Comparison of ENCODE assay signal across 2 cellular contexts in genomic region chr16:89564476-89565255, GRCh38.
A peak's percentile ranks its signal among the peaks of the same experiment; 100 is the strongest.
TF ChIP-seq lines count a peak whose summit lies in the region.

No MANE protein-coding gene starts in this region.

TF ChIP-seq in A549, 52 proteins besides CTCF, POLR2A, EP300 and RAD21 (continued from another document):
- TF ChIP-seq ELK1 (IDR thresholded peaks at IDR 0.05; ENCODE audit: low read depth, low read length) (no peak), RCOR1 (IDR thresholded peaks at IDR 0.05; ENCODE audit: low read depth, low read length) (no peak), BCL3 (IDR thresholded peaks at IDR 0.05) (peak; percentile 77; the same call in 2 of the 3 replicates), HES2 (IDR thresholded peaks at IDR 0.05) (no peak), FOSB (CRISPR knock-in tag; IDR thresholded peaks at IDR 0.05) (peak; percentile 27), ZC3H11A (IDR thresholded peaks at IDR 0.05) (no peak), EHF (CRISPR knock-in tag; IDR thresholded peaks at IDR 0.05) (0 out of 2 replicates have a peak, but pooled peaks have one; percentile 40), JUN (IDR thresholded peaks at IDR 0.05) (peak in 1 of 2 experiments; percentile 5; a peak in 4 of 5 replicates), MAX (IDR thresholded peaks at IDR 0.05) (peak; percentile 16; the same call in 1 of the 2 replicates), CBX8 (IDR thresholded peaks at IDR 0.05) (no peak)
- TF ChIP-seq, protein P1, sequence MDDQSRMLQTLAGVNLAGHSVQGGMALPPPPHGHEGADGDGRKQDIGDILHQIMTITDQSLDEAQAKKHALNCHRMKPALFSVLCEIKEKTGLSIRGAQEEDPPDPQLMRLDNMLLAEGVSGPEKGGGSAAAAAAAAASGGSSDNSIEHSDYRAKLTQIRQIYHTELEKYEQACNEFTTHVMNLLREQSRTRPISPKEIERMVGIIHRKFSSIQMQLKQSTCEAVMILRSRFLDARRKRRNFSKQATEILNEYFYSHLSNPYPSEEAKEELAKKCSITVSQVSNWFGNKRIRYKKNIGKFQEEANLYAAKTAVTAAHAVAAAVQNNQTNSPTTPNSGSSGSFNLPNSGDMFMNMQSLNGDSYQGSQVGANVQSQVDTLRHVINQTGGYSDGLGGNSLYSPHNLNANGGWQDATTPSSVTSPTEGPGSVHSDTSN (IDR thresholded peaks at IDR 0.05), result peak; percentile 69
- TF ChIP-seq, protein P2, sequence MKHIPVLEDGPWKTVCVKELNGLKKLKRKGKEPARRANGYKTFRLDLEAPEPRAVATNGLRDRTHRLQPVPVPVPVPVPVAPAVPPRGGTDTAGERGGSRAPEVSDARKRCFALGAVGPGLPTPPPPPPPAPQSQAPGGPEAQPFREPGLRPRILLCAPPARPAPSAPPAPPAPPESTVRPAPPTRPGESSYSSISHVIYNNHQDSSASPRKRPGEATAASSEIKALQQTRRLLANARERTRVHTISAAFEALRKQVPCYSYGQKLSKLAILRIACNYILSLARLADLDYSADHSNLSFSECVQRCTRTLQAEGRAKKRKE (CRISPR knock-in tag; IDR thresholded peaks at IDR 0.05; ENCODE audit: low read depth), result no peak

TF ChIP-seq in GM23338, 12 proteins besides CTCF, POLR2A, EP300 and RAD21 (continued from another document):
- TF ChIP-seq, protein P3, sequence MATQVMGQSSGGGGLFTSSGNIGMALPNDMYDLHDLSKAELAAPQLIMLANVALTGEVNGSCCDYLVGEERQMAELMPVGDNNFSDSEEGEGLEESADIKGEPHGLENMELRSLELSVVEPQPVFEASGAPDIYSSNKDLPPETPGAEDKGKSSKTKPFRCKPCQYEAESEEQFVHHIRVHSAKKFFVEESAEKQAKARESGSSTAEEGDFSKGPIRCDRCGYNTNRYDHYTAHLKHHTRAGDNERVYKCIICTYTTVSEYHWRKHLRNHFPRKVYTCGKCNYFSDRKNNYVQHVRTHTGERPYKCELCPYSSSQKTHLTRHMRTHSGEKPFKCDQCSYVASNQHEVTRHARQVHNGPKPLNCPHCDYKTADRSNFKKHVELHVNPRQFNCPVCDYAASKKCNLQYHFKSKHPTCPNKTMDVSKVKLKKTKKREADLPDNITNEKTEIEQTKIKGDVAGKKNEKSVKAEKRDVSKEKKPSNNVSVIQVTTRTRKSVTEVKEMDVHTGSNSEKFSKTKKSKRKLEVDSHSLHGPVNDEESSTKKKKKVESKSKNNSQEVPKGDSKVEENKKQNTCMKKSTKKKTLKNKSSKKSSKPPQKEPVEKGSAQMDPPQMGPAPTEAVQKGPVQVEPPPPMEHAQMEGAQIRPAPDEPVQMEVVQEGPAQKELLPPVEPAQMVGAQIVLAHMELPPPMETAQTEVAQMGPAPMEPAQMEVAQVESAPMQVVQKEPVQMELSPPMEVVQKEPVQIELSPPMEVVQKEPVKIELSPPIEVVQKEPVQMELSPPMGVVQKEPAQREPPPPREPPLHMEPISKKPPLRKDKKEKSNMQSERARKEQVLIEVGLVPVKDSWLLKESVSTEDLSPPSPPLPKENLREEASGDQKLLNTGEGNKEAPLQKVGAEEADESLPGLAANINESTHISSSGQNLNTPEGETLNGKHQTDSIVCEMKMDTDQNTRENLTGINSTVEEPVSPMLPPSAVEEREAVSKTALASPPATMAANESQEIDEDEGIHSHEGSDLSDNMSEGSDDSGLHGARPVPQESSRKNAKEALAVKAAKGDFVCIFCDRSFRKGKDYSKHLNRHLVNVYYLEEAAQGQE (IDR thresholded peaks at IDR 0.05; ENCODE audit: unreplicated experiment), result no peak
- TF ChIP-seq POLR2AphosphoS5 (IDR thresholded peaks at IDR 0.05; ENCODE audit: low read depth), result peak; percentile 93
- TF ChIP-seq, protein P4, sequence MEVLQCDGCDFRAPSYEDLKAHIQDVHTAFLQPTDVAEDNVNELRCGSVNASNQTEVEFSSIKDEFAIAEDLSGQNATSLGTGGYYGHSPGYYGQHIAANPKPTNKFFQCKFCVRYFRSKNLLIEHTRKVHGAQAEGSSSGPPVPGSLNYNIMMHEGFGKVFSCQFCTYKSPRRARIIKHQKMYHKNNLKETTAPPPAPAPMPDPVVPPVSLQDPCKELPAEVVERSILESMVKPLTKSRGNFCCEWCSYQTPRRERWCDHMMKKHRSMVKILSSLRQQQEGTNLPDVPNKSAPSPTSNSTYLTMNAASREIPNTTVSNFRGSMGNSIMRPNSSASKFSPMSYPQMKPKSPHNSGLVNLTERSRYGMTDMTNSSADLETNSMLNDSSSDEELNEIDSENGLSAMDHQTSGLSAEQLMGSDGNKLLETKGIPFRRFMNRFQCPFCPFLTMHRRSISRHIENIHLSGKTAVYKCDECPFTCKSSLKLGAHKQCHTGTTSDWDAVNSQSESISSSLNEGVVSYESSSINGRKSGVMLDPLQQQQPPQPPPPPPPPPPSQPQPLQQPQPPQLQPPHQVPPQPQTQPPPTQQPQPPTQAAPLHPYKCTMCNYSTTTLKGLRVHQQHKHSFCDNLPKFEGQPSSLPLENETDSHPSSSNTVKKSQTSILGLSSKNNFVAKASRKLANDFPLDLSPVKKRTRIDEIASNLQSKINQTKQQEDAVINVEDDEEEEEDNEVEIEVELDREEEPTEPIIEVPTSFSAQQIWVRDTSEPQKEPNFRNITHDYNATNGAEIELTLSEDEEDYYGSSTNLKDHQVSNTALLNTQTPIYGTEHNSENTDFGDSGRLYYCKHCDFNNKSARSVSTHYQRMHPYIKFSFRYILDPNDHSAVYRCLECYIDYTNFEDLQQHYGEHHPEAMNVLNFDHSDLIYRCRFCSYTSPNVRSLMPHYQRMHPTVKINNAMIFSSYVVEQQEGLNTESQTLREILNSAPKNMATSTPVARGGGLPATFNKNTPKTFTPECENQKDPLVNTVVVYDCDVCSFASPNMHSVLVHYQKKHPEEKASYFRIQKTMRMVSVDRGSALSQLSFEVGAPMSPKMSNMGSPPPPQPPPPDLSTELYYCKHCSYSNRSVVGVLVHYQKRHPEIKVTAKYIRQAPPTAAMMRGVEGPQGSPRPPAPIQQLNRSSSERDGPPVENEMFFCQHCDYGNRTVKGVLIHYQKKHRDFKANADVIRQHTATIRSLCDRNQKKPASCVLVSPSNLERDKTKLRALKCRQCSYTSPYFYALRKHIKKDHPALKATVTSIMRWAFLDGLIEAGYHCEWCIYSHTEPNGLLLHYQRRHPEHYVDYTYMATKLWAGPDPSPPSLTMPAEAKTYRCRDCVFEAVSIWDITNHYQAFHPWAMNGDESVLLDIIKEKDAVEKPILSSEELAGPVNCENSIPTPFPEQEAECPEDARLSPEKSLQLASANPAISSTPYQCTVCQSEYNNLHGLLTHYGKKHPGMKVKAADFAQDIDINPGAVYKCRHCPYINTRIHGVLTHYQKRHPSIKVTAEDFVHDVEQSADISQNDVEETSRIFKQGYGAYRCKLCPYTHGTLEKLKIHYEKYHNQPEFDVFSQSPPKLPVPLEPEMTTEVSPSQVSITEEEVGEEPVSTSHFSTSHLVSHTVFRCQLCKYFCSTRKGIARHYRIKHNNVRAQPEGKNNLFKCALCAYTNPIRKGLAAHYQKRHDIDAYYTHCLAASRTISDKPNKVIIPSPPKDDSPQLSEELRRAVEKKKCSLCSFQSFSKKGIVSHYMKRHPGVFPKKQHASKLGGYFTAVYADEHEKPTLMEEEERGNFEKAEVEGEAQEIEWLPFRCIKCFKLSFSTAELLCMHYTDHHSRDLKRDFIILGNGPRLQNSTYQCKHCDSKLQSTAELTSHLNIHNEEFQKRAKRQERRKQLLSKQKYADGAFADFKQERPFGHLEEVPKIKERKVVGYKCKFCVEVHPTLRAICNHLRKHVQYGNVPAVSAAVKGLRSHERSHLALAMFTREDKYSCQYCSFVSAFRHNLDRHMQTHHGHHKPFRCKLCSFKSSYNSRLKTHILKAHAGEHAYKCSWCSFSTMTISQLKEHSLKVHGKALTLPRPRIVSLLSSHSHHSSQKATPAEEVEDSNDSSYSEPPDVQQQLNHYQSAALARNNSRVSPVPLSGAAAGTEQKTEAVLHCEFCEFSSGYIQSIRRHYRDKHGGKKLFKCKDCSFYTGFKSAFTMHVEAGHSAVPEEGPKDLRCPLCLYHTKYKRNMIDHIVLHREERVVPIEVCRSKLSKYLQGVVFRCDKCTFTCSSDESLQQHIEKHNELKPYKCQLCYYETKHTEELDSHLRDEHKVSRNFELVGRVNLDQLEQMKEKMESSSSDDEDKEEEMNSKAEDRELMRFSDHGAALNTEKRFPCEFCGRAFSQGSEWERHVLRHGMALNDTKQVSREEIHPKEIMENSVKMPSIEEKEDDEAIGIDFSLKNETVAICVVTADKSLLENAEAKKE (CRISPR knock-in tag; IDR thresholded peaks at IDR 0.05), result no peak
TF ChIP-seq in GM23338: peak in this region for 2.
